20 cellular contexts compared by ENCODE assay signal in the genomic region with DNA sequence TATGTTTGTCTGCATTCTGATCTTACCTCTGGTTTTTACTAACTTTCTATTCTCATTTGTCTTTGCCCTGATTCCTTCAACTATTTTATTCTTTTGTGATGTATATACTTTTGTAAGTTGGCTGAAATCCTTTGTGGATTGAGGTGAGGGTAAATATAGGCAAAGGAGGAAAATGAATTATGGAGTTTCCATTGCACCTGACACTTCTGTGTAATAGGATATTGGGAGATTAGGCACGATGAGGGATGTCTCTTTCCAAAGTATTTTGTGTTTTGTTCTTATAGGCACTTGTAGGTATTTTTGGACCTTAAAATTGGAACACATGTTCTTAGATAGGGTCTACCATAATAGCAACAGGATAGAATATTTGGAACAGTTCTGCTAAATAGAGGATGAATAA.
"Had no signal": no experiment of that assay in that cellular context is flagged by ENCODE, and none has a peak within 500 bp of the region (broad histone marks: within the 10 kb centered on the region; RNA-seq: fewer than 3 reads in every experiment).

No MANE protein-coding gene starts in this region.

- H3K4me3 ChIP-seq: SJSA1, SK-N-MC had no signal

- H3K9me3 ChIP-seq: SJSA1 had no signal

- DNase-seq: KBM-7, MV-4-11, NCI-H1048, NCI-H1105, NCI-H1436 treated with DMSO at 0.1 percent for 48 hours, NCI-H1694, NCI-H187 treated with DMSO at 0.1 percent for 48 hours, NCI-H2029 treated with DMSO at 0.1 percent for 48 hours, NCI-H2171 treated with DMSO at 0.1 percent for 48 hours, NCI-H524, NCI-H526 treated with DMSO at 0.1 percent for 48 hours, NCI-H748 treated with DMSO at 0.1 percent for 48 hours, Right ventricle myocardium superior, RPMI8226, SIG-M5 had no signal

- FAIRE-seq: HTR-8/SVneo, RCC 7860 had no signal

- H3K27ac ChIP-seq: HL-60, SJSA1, SK-N-MC had no signal

- H3K4me1 ChIP-seq: SJSA1 had no signal

- H3K36me3 ChIP-seq: SJSA1 had no signal
